16 cellular contexts compared by ENCODE assay signal in the genomic region with DNA sequence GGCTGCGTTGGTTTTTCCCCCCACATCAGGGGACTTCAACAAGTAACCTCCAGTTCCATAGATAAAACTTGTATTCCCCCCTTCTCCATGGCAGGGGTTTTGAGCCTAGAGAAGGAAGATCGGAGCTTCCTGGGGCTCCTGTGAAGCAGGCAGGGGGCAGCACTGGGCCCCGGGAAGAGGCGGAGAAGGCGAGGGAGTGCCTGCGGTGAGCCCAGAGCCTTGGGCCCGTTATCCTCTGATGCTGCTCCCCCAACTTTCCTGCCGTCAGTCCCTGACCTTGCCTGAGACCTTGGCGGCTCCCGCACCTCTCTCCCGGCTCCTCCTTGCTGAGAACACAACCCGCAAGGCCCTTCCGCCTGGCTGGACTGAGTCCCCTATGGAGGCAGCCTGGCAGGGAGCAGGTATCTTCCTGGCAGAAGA. TPM values are rescaled to one million over a fixed set of nuclear protein-coding genes. Genes with fewer than 3 reads are reported as not detected.
DNase-seq lines count a peak whose midpoint lies in the region; ATAC-seq and TF ChIP-seq lines count a peak whose summit lies in the region.
"Had no signal": no experiment of that assay in that cellular context is flagged by ENCODE, and none has a peak within 500 bp of the region (broad histone marks: within the 10 kb centered on the region; RNA-seq: fewer than 3 reads in every experiment).

No MANE protein-coding gene starts in this region.

- no peaks in the 10 kb centered on the region for H3K27me3 Mint-ChIP-seq in CD4-positive, alpha-beta memory T cell
- no peaks in the 10 kb centered on the region for H3K27me3 Mint-ChIP-seq in central memory CD8-positive, alpha-beta T cell

- intact Hi-C loops in CD4-positive, alpha-beta memory T cell (cut with micrococcal nuclease) = loop anchor here (5.0 kb wide), 5 partner anchors 37 to 347 kb away; partner anchors contain the start of genes CIC, GSK3A, POU2F2 and ZNF574

- CTCF ChIA-PET in CD4-positive, alpha-beta memory T cell (lab: Charles Lee; ENCODE audit: partially characterized antibody) = interaction anchor here (0.6 to 3.1 kb wide), 3 partner anchors 10 to 23 kb away, joined by 3 to 22 read pairs (median 13); no protein-coding TSS in a partner anchor

- no peaks in the 10 kb centered on the region for H3K9me3 Mint-ChIP-seq in CD4-positive, alpha-beta memory T cell
- H3K9me3 Mint-ChIP-seq in central memory CD8-positive, alpha-beta T cell = no peaks in the 10 kb centered on the region

- no peak overlapping the region for H3K4me3 ChIP-seq in CD4-positive, alpha-beta memory T cell (ENCODE audit: low read length in 2 of 2)
- H3K4me3 ChIP-seq in H7 (ENCODE audit: insufficient read depth, low read depth, low read length) (no peak overlapping the region), neutrophil (ENCODE audit: low read depth in 1 of 2, low read length in 1 of 2) (no peak overlapping the region)

- POLR2A ChIA-PET in CD4-positive, alpha-beta memory T cell (lab: Charles Lee; ENCODE audit: partially characterized antibody) = interaction anchor here (1.6 to 2.5 kb wide), 3 partner anchors 8 to 28 kb away, joined by 7 to 14 read pairs (median 13); no protein-coding TSS in a partner anchor

- no peak for DNase-seq in CD4-positive, alpha-beta memory T cell
- peak; percentile 84 for DNase-seq in H7
- DNase-seq in central memory CD8-positive, alpha-beta T cell (ENCODE audit: low spot score in 2 of 2) = no peak
- no peak for DNase-seq in NCI-H2171 treated with DMSO at 0.1 percent for 48 hours (lab: John Stamatoyannopoulos, UW)
- DNase-seq: GDM1; Kasumi-1; stimulated activated CD4-positive, alpha-beta T cell treated with anti-CD3 and anti-CD28 coated beads, Interleukin-4, amount 100 ng/mL, for 24 hours had no signal

- TF ChIP-seq CTCF in neutrophil (IDR thresholded peaks at IDR 0.05) = no peak

- H3K4me1 Mint-ChIP-seq in CD4-positive, alpha-beta memory T cell = peaks cover 28 to 48% (median 37%) of the 10 kb centered on the region in 4 donors
- H3K4me1 Mint-ChIP-seq in central memory CD8-positive, alpha-beta T cell = peaks cover 46% of the 10 kb centered on the region

- no peak for ATAC-seq in central memory CD8-positive, alpha-beta T cell (replicated peaks; ENCODE audit: extremely low read depth, poor library complexity, severe bottlenecking)
- ATAC-seq in GM21619 (IDR thresholded peaks at IDR 0.05; ENCODE audit: unreplicated experiment) (no peak), GM21786 (IDR thresholded peaks at IDR 0.05; ENCODE audit: unreplicated experiment) (no peak)

- H3K27me3 ChIP-seq in CD4-positive, alpha-beta memory T cell (ENCODE audit: insufficient read depth, low read length) = no peaks in the 10 kb centered on the region
- peaks cover 33% of the 10 kb centered on the region for H3K27me3 ChIP-seq in H7 (ENCODE audit: control insufficient read depth, insufficient read depth, low read length)
- peaks cover 16% of the 10 kb centered on the region for H3K27me3 ChIP-seq in neutrophil
- H3K27me3 ChIP-seq: esophagus muscularis mucosa had no signal

- H3K36me3 Mint-ChIP-seq in CD4-positive, alpha-beta memory T cell = peaks cover 0 to 7% of the 10 kb centered on the region in 2 donors
- peaks cover 3% of the 10 kb centered on the region for H3K36me3 Mint-ChIP-seq in central memory CD8-positive, alpha-beta T cell (ENCODE audit: insufficient read depth)

- H3K9me3 ChIP-seq in CD4-positive, alpha-beta memory T cell (ENCODE audit: control insufficient read depth in 1 of 2, low read length in 2 of 2) = no peaks in the 10 kb centered on the region
- no peaks in the 10 kb centered on the region for H3K9me3 ChIP-seq in neutrophil
- H3K9me3 ChIP-seq: esophagus muscularis mucosa, thoracic aorta had no signal

- H3K4me3 Mint-ChIP-seq in CD4-positive, alpha-beta memory T cell = peak overlapping the region in 6 of 8 donors; percentile 91 to 99 (median 98)
- H3K4me3 Mint-ChIP-seq in central memory CD8-positive, alpha-beta T cell = peak overlapping the region; percentile 97

- peak overlapping the region in 5 of 7 donors; percentile 13 to 98 (median 88) for H3K27ac Mint-ChIP-seq in CD4-positive, alpha-beta memory T cell
- peak overlapping the region; percentile 16 for H3K27ac Mint-ChIP-seq in central memory CD8-positive, alpha-beta T cell (ENCODE audit: low read depth)

- no peak overlapping the region for H3K27ac ChIP-seq in CD4-positive, alpha-beta memory T cell (ENCODE audit: low read depth, low read length)
- H3K27ac ChIP-seq in neutrophil = peak overlapping the region; percentile 52
- H3K27ac ChIP-seq: GM23248, thoracic aorta had no signal

- peaks cover 39% of the 10 kb centered on the region for H3K4me1 ChIP-seq in CD4-positive, alpha-beta memory T cell (ENCODE audit: insufficient read depth, low read length)
- peaks cover 55 to 59% of the 10 kb centered on the region in 2 experiments for H3K4me1 ChIP-seq in neutrophil (ENCODE audit: control insufficient read depth in 1 of 2, insufficient read depth in 1 of 2, low read depth in 1 of 2, low read length in 1 of 2)

- no peaks in the 10 kb centered on the region for H3K36me3 ChIP-seq in CD4-positive, alpha-beta memory T cell (ENCODE audit: insufficient read depth, low read length)
- no peaks in the 10 kb centered on the region for H3K36me3 ChIP-seq in H7 (replicated peaks; ENCODE audit: control insufficient read depth, insufficient read depth, low read length)
- no peaks in the 10 kb centered on the region for H3K36me3 ChIP-seq in neutrophil
- H3K36me3 ChIP-seq: esophagus muscularis mucosa, thoracic aorta had no signal

RNA-seq across cellular contexts. Expression of gene LIPE, which starts 2.5 kb away (rescaled TPM):
- total RNA-seq in CD4-positive, alpha-beta memory T cell = 10 to 100 TPM; 32.5 to 32.6 TPM
- 1 to 10 TPM; 4.0 to 7.4 TPM for polyA plus RNA-seq in CD4-positive, alpha-beta memory T cell
- 7.5 and 8.2 TPM in 2 replicates for total RNA-seq in H7 (2014; rRNA removed; shearing (Covaris generic))
- total RNA-seq: SK-MEL-5 had no signal

RNA-seq across cellular contexts. Expression of gene CXCL17, which starts 18.0 kb away (rescaled TPM):
- not detected for total RNA-seq in CD4-positive, alpha-beta memory T cell
- not detected for polyA plus RNA-seq in CD4-positive, alpha-beta memory T cell
- total RNA-seq in H7 (2014; rRNA removed; shearing (Covaris generic)) = not detected in 2 replicates
- total RNA-seq: activated CD8-positive, alpha-beta memory T cell treated with anti-CD3 and anti-CD28 coated beads for 36 hours; GM23248; NCI-H460 had no signal
- polyA plus RNA-seq: GM23248 had no signal

RNA-seq across cellular contexts. Expression of gene CNFN, which starts 34.6 kb away (rescaled TPM):
- total RNA-seq in CD4-positive, alpha-beta memory T cell = not detected
- under 1 TPM in 1 of 2 donors, not detected in 1; 0.96 TPM for polyA plus RNA-seq in CD4-positive, alpha-beta memory T cell
- total RNA-seq in H7 (2014; rRNA removed; shearing (Covaris generic)) = 7.8 and 11.5 TPM in 2 replicates
- total RNA-seq: activated CD8-positive, alpha-beta memory T cell treated with anti-CD3 and anti-CD28 coated beads for 36 hours; GM23248; thoracic aorta had no signal
